In genomic region chr1:15652130-15652529, GRCh38 we compare ENCODE assay signal across 3 cellular contexts.
TF ChIP-seq lines count a peak whose summit lies in the region.

No MANE protein-coding gene starts in this region.

TF ChIP-seq in HEK293, 187 proteins besides CTCF, POLR2A, EP300 and RAD21:
- TF ChIP-seq ZNF121 (tag by site-specific recombination; IDR thresholded peaks at IDR 0.05) = 0 out of 2 replicates have a peak, but pooled peaks have one; percentile 21

TF ChIP-seq in K562, 482 proteins besides CTCF, POLR2A, EP300 and RAD21:
- TF ChIP-seq CBX1 (IDR thresholded peaks at IDR 0.05; ENCODE audit: low read depth) (0 out of 2 replicates have a peak, but pooled peaks have one; percentile 24), ZNF121 (CRISPR knock-in tag; conservative IDR thresholded peaks at IDR 0.05) (peak; percentile 97), ZNF740 (CRISPR knock-in tag; IDR thresholded peaks at IDR 0.05) (peak; percentile 81), ZNF740 (tag; IDR thresholded peaks at IDR 0.05) (peak in 1 of 2 experiments; percentile 72; a peak in 2 of 4 replicates), RBM25 (IDR thresholded peaks at IDR 0.05; ENCODE audit: low read depth, low read length, severe bottlenecking) (peak; percentile 45)
- TF ChIP-seq, protein P1, sequence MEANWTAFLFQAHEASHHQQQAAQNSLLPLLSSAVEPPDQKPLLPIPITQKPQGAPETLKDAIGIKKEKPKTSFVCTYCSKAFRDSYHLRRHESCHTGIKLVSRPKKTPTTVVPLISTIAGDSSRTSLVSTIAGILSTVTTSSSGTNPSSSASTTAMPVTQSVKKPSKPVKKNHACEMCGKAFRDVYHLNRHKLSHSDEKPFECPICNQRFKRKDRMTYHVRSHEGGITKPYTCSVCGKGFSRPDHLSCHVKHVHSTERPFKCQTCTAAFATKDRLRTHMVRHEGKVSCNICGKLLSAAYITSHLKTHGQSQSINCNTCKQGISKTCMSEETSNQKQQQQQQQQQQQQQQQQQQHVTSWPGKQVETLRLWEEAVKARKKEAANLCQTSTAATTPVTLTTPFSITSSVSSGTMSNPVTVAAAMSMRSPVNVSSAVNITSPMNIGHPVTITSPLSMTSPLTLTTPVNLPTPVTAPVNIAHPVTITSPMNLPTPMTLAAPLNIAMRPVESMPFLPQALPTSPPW (CRISPR knock-in tag; IDR thresholded peaks at IDR 0.05) = peak; percentile 21; the same call in 1 of the 2 replicates
TF ChIP-seq in K562: peak in this region for 5; not testable (repeated sequence) for 477.

TF ChIP-seq in HepG2, 621 proteins besides CTCF, POLR2A, EP300 and RAD21:
- TF ChIP-seq ZNF121 (CRISPR knock-in tag; IDR thresholded peaks at IDR 0.05) = 0 out of 2 replicates have a peak, but pooled peaks have one; percentile 30
TF ChIP-seq in HepG2: peak in this region for 1; not testable (repeated sequence) for 620.
